ENCODE assay signal across 9 cellular contexts in the genomic region with DNA sequence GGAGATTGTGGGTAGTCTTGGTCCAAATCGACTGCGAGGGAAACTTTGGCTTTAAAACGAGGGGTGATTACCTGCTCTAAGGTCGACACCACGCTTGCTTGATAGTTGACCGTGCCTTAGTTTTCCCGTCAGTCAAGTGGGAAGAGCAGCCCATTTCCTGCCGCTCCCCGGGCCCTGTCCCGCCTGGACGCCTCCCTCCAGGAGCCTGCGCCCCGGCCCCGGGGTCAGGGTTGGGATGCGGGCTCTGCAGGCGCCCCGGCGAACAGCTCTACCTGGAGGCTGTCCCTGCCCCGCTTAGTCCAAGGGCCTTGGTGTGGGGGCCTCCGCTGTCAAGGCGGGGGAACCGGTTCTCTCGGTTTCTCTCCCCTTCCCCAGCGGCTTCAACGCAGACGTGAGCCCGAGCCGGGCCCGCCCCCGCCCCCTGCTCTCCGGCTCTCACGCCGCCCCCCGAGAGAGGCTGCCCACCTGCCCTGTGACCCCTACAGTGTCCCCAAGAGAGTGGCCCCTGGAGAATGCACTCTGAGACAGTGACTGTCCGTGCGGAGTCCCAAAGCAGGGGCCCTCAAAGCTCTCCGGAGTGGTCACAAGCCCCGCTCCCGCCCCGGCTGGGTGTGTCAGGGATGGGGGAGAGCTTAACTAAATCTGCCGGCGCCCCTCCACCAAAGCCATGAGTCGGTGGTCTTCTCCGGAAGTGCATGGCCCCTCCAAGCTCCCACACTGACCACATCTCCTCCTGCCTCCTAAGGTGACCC.
DNase-seq lines count a peak whose midpoint lies in the region; ATAC-seq and TF ChIP-seq lines count a peak whose summit lies in the region.
"Had no signal": no experiment of that assay in that cellular context is flagged by ENCODE, and none has a peak within 500 bp of the region (broad histone marks: within the 10 kb centered on the region; RNA-seq: fewer than 3 reads in every experiment).

No MANE protein-coding gene starts in this region.

- peak overlapping the region; percentile 71 to 81 for H3K4me3 Mint-ChIP-seq in CD14-positive monocyte
- H3K4me3 Mint-ChIP-seq in effector memory CD8-positive, alpha-beta T cell = peak overlapping the region; percentile 79 to 80
- peak overlapping the region; percentile 33 to 83 (median 64) for H3K4me3 Mint-ChIP-seq in naive thymus-derived CD8-positive, alpha-beta T cell

- intact Hi-C loops in CD14-positive monocyte (cut with micrococcal nuclease) = loop anchor here in 1 of 2 donors (5.0 to 10.0 kb wide), 3 partner anchors 155 to 418 kb away; no protein-coding TSS in a partner anchor

- H3K36me3 Mint-ChIP-seq in CD14-positive monocyte = peaks cover 23 to 37% of the 10 kb centered on the region in 2 donors
- peaks cover 25% of the 10 kb centered on the region for H3K36me3 Mint-ChIP-seq in effector memory CD8-positive, alpha-beta T cell (ENCODE audit: insufficient read depth)
- H3K36me3 Mint-ChIP-seq in naive thymus-derived CD8-positive, alpha-beta T cell = peaks cover 0 to 8% (median 0%) of the 10 kb centered on the region in 3 donors

- H3K9me3 Mint-ChIP-seq in CD14-positive monocyte = peaks cover 0 to 4% (median 0%) of the 10 kb centered on the region in 7 donors
- H3K9me3 Mint-ChIP-seq in effector memory CD8-positive, alpha-beta T cell = no peaks in the 10 kb centered on the region
- no peaks in the 10 kb centered on the region for H3K9me3 Mint-ChIP-seq in naive thymus-derived CD8-positive, alpha-beta T cell

- peak overlapping the region in 2 of 7 donors; percentile 33 to 64 for H3K27ac Mint-ChIP-seq in CD14-positive monocyte
- no peak overlapping the region for H3K27ac Mint-ChIP-seq in effector memory CD8-positive, alpha-beta T cell
- peak overlapping the region in 2 of 10 donors; percentile 21 to 46 for H3K27ac Mint-ChIP-seq in naive thymus-derived CD8-positive, alpha-beta T cell

- POLR2A ChIA-PET in naive thymus-derived CD8-positive, alpha-beta T cell (lab: Charles Lee) = no interaction called here

- H3K27me3 Mint-ChIP-seq in CD14-positive monocyte (ENCODE audit: low read depth in 3 of 3) = peaks cover 8 to 21% (median 18%) of the 10 kb centered on the region in 3 donors
- no peaks in the 10 kb centered on the region for H3K27me3 Mint-ChIP-seq in effector memory CD8-positive, alpha-beta T cell
- H3K27me3 Mint-ChIP-seq in naive thymus-derived CD8-positive, alpha-beta T cell = peaks cover 0 to 3% (median 0%) of the 10 kb centered on the region in 5 donors

- DNase-seq in CD14-positive monocyte (ENCODE audit: low spot score) (no peak), NCI-H69 (lab: John Stamatoyannopoulos, UW) (peak; percentile 22), NCI-H1436 (lab: John Stamatoyannopoulos, UW) (no peak), NCI-H1105 (lab: John Stamatoyannopoulos, UW) (no peak), NCI-H187 treated with DMSO at 0.1 percent for 48 hours (lab: John Stamatoyannopoulos, UW) (no peak), hepatic stellate cell (ENCODE audit: low spot score) (no peak)
- no peak for DNase-seq in effector memory CD8-positive, alpha-beta T cell
- DNase-seq in naive thymus-derived CD8-positive, alpha-beta T cell = no peak
- DNase-seq: NCI-H1694 had no signal

- ATAC-seq in effector memory CD8-positive, alpha-beta T cell (replicated peaks) = no peak
- ATAC-seq in naive thymus-derived CD8-positive, alpha-beta T cell = no peak

- TF ChIP-seq CTCF in CD14-positive monocyte (IDR thresholded peaks at IDR 0.05) = no peak

- H3K4me1 Mint-ChIP-seq in CD14-positive monocyte = peaks cover 58% of the 10 kb centered on the region
- peaks cover 17 to 29% of the 10 kb centered on the region in 2 donors for H3K4me1 Mint-ChIP-seq in effector memory CD8-positive, alpha-beta T cell (ENCODE audit: low read depth in 2 of 2)
- peaks cover 11 to 33% (median 29%) of the 10 kb centered on the region in 4 donors for H3K4me1 Mint-ChIP-seq in naive thymus-derived CD8-positive, alpha-beta T cell
